Comparison of ENCODE assay signal across 24 cellular contexts in the genomic region with DNA sequence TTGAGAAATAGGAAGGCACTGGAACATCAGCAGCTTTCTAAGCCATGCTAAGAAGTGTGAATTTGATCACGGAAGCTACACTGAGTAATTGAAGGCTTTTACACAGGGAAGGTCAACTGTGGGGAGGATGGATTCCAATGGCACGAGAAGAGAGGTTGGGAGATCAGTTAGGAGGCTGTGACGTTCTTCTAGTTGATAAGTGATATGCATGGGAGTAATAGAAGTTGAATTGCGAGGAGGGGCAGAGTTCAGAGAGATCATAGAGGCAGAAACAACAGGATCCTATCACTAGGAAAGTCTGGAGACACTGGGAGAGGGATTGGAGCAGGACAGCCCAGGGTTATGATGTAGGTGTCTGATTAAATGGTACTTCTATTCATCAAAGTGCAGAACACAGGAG. TPM values are rescaled to one million over a fixed set of nuclear protein-coding genes. Genes with fewer than 3 reads are reported as not detected.
DNase-seq lines count a peak whose midpoint lies in the region; ATAC-seq, FAIRE-seq and TF ChIP-seq lines count a peak whose summit lies in the region.
"Had no signal": no experiment of that assay in that cellular context is flagged by ENCODE, and none has a peak within 500 bp of the region (broad histone marks: within the 10 kb centered on the region; RNA-seq: fewer than 3 reads in every experiment).

No MANE protein-coding gene starts in this region.

- in situ Hi-C loops in K562 (cut with MboI): no loop called here

- no peak for TF ChIP-seq CTCF in K562 (IDR thresholded peaks at IDR 0.05 in 2 of 3, conservative IDR thresholded peaks at IDR 0.05 in 1 of 3; ENCODE audit: insufficient read depth in 2 of 3, low read depth in 1 of 3, low read length in 3 of 3)
- TF ChIP-seq CTCF in smooth muscle cell (IDR thresholded peaks at IDR 0.05; ENCODE audit: borderline replicate concordance, insufficient read depth, poor library complexity, severe bottlenecking): no peak

- H3K4me2 ChIP-seq in K562 (ENCODE audit: insufficient read depth, low read length) (no peak overlapping the region; the same call in 1 of the 2 replicates), smooth muscle cell (no peak overlapping the region)
- H3K4me2 ChIP-seq: BLaER1 had no signal

- H4K20me1 ChIP-seq in K562 (replicated peaks; ENCODE audit: control insufficient read depth, insufficient read depth, low read length): no peaks in the 10 kb centered on the region
- no peaks in the 10 kb centered on the region for H4K20me1 ChIP-seq in smooth muscle cell (ENCODE audit: low read depth)
- H4K20me1 ChIP-seq: BLaER1 had no signal

- ATAC-seq in K562 (no peak), left colon (peak; percentile 76)

- H3K27ac ChIP-seq in K562 (ENCODE audit: extremely low read depth, low read depth, low read length): no peak overlapping the region
- peak overlapping the region; percentile 69 for H3K27ac ChIP-seq in stomach smooth muscle (ENCODE audit: low read length)
- no peak overlapping the region for H3K27ac ChIP-seq in smooth muscle cell (ENCODE audit: low read depth)
- H3K27ac ChIP-seq: BLaER1 had no signal

- H3K9me1 ChIP-seq in K562 (ENCODE audit: control insufficient read depth, insufficient read depth, low read length): no peaks in the 10 kb centered on the region

- no peak for TF ChIP-seq RAD21 in K562 (CRISPR knock-in tag; conservative IDR thresholded peaks at IDR 0.05 in 1 of 2, IDR thresholded peaks at IDR 0.05 in 1 of 2)

- H3F3A ChIP-seq in smooth muscle cell (ENCODE audit: low read depth): no peaks in the 10 kb centered on the region

- H3K4me3 ChIP-seq in K562 (no peak overlapping the region), stomach smooth muscle (ENCODE audit: low read length in 2 of 2) (no peak overlapping the region), smooth muscle cell (no peak overlapping the region)
- H3K4me3 ChIP-seq: BLaER1 had no signal

- no peak for TF ChIP-seq POLR2A in K562 (conservative IDR thresholded peaks at IDR 0.05)

- TF ChIP-seq EP300 in K562 (IDR thresholded peaks at IDR 0.05; ENCODE audit: low read length): no peak

- no peaks in the 10 kb centered on the region for H3K79me2 ChIP-seq in K562 (ENCODE audit: control insufficient read depth, insufficient read depth, low read length)
- H3K79me2 ChIP-seq in smooth muscle cell (ENCODE audit: low read depth): peaks cover 2% of the 10 kb centered on the region

- H3K9ac ChIP-seq in K562 (ENCODE audit: insufficient read depth in 1 of 2, low read depth in 2 of 2, low read length in 2 of 2) (no peak overlapping the region; a peak in 1 of 4 replicates), stomach smooth muscle (ENCODE audit: low read length in 2 of 2) (no peak overlapping the region), smooth muscle cell (ENCODE audit: low read depth) (no peak overlapping the region)
- H3K9ac ChIP-seq: BLaER1 had no signal

- no TSS peak for BruUV-seq in K562 (replicated peaks; lab: Mats Ljungman, UMichigan)

- intact Hi-C loops in K562 (cut with micrococcal nuclease): no loop called here
- intact Hi-C loops in left colon (cut with DNase I, micrococcal nuclease): no loop called here

- POLR2A ChIA-PET in K562 (lab: Yijun Ruan, JAX): interaction anchor here (1.4 kb wide), 1 partner anchor 13 kb away, joined by 4 read pairs; no protein-coding TSS in a partner anchor

- CTCF ChIA-PET in K562 (lab: Yijun Ruan, JAX; ENCODE audit: low intra/inter-chr PET ratio): no interaction called here

- H2AFZ ChIP-seq in K562 (ENCODE audit: low read depth, low read length): peak overlapping the region; percentile 54
- no peak overlapping the region for H2AFZ ChIP-seq in smooth muscle cell (ENCODE audit: low read depth)

- 22% methylated on average over 4 of the region's 4 CpGs for WGBS in K562 (ENCODE audit: insufficient coverage, low coverage, missing lambda C conversion rate)
- WGBS in smooth muscle cell (ENCODE audit: low lambda C conversion rate): 79% methylated on average over 4 of the region's 4 CpGs

- DNase-seq in K562 (ENCODE audit: extremely low read depth in 1 of 4, low spot score in 3 of 4) (no peak), left colon (no peak), T-helper 1 cell (no peak), ureter (ENCODE audit: low spot score) (no peak), HTR-8/SVneo (ENCODE audit: insufficient read length, low spot score) (no peak), smooth muscle cell (lab: John Stamatoyannopoulos, UW; ENCODE audit: unreplicated experiment) (no peak)
- DNase-seq: Caco-2; CD4-positive, alpha-beta T cell; DMS 273 treated with DMSO at 0.1 percent for 48 hours; DMS79 treated with DMSO at 0.1 percent for 48 hours; Kasumi-1; NCI-H1417; NCI-H1694 treated with DMSO at 0.1 percent for 48 hours; NCI-H2081 treated with DMSO at 0.1 percent for 48 hours; NCI-H2171 treated with DMSO at 0.1 percent for 48 hours; NCI-H446; NCI-H526; OCI-M1; Right ventricle myocardium superior had no signal

- peaks cover 4 to 32% of the 10 kb centered on the region in 2 experiments for H3K4me1 ChIP-seq in K562 (replicated peaks in 1 of 2; ENCODE audit: control insufficient read depth in 2 of 2, insufficient read depth in 2 of 2, low read length in 2 of 2)
- peaks cover 57% of the 10 kb centered on the region for H3K4me1 ChIP-seq in stomach smooth muscle (ENCODE audit: control insufficient read depth, insufficient read depth, low read length)
- H3K4me1 ChIP-seq in smooth muscle cell (ENCODE audit: low read depth): no peaks in the 10 kb centered on the region

- H3K27me3 ChIP-seq in K562 (ENCODE audit: control insufficient read depth in 2 of 2, insufficient read depth in 2 of 2, low read length in 2 of 2) (no peaks in the 10 kb centered on the region), stomach smooth muscle (ENCODE audit: control insufficient read depth in 1 of 2, insufficient read depth in 2 of 2, low read length in 2 of 2) (no peaks in the 10 kb centered on the region), smooth muscle cell (ENCODE audit: low read depth) (no peaks in the 10 kb centered on the region)
- H3K27me3 ChIP-seq: BLaER1 had no signal

- H3K9me3 ChIP-seq in K562 (replicated peaks; ENCODE audit: control insufficient read depth, insufficient read depth, low read depth, low read length) (no peaks in the 10 kb centered on the region), stomach smooth muscle (ENCODE audit: control insufficient read depth in 2 of 2, low read length in 2 of 2) (no peaks in the 10 kb centered on the region), smooth muscle cell (replicated peaks; ENCODE audit: low read depth) (no peaks in the 10 kb centered on the region)
- H3K9me3 ChIP-seq: BLaER1, Caco-2 had no signal

- no peaks in the 10 kb centered on the region for H3K36me3 ChIP-seq in K562 (ENCODE audit: control insufficient read depth, insufficient read depth, low read length)
- H3K36me3 ChIP-seq in stomach smooth muscle (ENCODE audit: control insufficient read depth in 2 of 2, insufficient read depth in 2 of 2, low read length in 2 of 2): peaks cover 32 to 44% of the 10 kb centered on the region in 2 donors
- H3K36me3 ChIP-seq in smooth muscle cell (ENCODE audit: low read depth): no peaks in the 10 kb centered on the region
- H3K36me3 ChIP-seq: BLaER1 had no signal

- FAIRE-seq in K562 (lab: Jason Lieb, UNC) (no peak), HTR-8/SVneo (lab: Jason Lieb, UNC) (no peak)

RNA-seq across cellular contexts. Expression of a gene that starts 16.2 kb away (rescaled TPM):
- 0.65 and 1.6 TPM in 2 replicates for total RNA-seq in K562 (2011; cell fraction: chromatin; rRNA removed; ENCODE audit: low replicate concordance)
- total RNA-seq in K562 (2011; cell fraction: nucleolus; rRNA removed): 1.4 and 1.7 TPM in 2 replicates
- total RNA-seq in K562 (2011; cell fraction: nucleoplasm; rRNA removed): 0.92 and 1.5 TPM in 2 replicates
- total RNA-seq in K562 (2014; rRNA removed): 0.54 and 0.69 TPM in 2 replicates
- 0.16 and 0.22 TPM in 2 replicates for total RNA-seq in K562 (2014; rRNA removed; fragmentation: Illumina TruSeq; extraction: Trizol)
- 0.15 and 0.22 TPM in 2 replicates for total RNA-seq in K562 (2015; rRNA removed; fragmentation: Illumina TruSeq; extraction: Trizol)
- 0.42 and 0.54 TPM in 2 replicates for total RNA-seq in K562 (2021)
- polyA plus RNA-seq in K562 (2011; rRNA removed): 0.28 and 0.43 TPM in 2 replicates
- 0.24 and 0.48 TPM in 2 replicates for polyA plus RNA-seq in K562 (2011; cell fraction: cytosol; rRNA removed)
- polyA plus RNA-seq in K562 (2011; cell fraction: nucleus; rRNA removed): 0.65 and 1.5 TPM in 2 replicates
- 0.33 and 0.69 TPM in 2 replicates for polyA plus RNA-seq in K562 (2012)
- polyA plus RNA-seq in K562 (2014; fragmentation: Illumina TruSeq; extraction: Trizol): 0.40 and 0.45 TPM in 2 replicates
- polyA plus RNA-seq in K562 (2014; fragmentation: Nextera tagmentation; extraction: Ambion mirVana): under 1 TPM in 1 of 2 experiments, not detected in 1; 0.03 TPM
- 0.33 and 0.39 TPM in 2 replicates for polyA plus RNA-seq in K562 (2014; rRNA removed)
- polyA minus RNA-seq in K562 (2011; rRNA and poly(A)+ RNA removed): 0.27 and 0.60 TPM in 2 replicates
- 0.38 TPM in 1 of 2 replicates, not detected in the other for polyA minus RNA-seq in K562 (2011; cell fraction: cytosol; rRNA and poly(A)+ RNA removed)
- 0.56 and 0.81 TPM in 2 replicates for polyA minus RNA-seq in K562 (2011; cell fraction: nucleus; rRNA and poly(A)+ RNA removed)
- total RNA-seq in left colon: 10 to 100 TPM in 1 of 2 donors, 1 to 10 TPM in 1; 9.4 to 58.4 TPM
- 123 TPM for total RNA-seq in ureter
- total RNA-seq in smooth muscle cell: 4.0 and 6.5 TPM in 2 replicates
- polyA plus RNA-seq in smooth muscle cell: 5.6 and 6.2 TPM in 2 replicates
- total RNA-seq: A673; CD4-positive, alpha-beta T cell; MCF 10A; SK-MEL-5 had no signal

RNA-seq across cellular contexts. Expression of a gene that starts 25.2 kb away (rescaled TPM):
- 89.8 and 171 TPM in 2 replicates for total RNA-seq in K562 (2011; cell fraction: chromatin; rRNA removed; ENCODE audit: low replicate concordance)
- total RNA-seq in K562 (2011; cell fraction: nucleolus; rRNA removed): 62.5 and 62.7 TPM in 2 replicates
- total RNA-seq in K562 (2011; cell fraction: nucleoplasm; rRNA removed): 108 and 147 TPM in 2 replicates
- total RNA-seq in K562 (2014; rRNA removed): 116 and 131 TPM in 2 replicates
- total RNA-seq in K562 (2014; rRNA removed; fragmentation: Illumina TruSeq; extraction: Trizol): 226 and 256 TPM in 2 replicates
- 158 and 173 TPM in 2 replicates for total RNA-seq in K562 (2015; rRNA removed; fragmentation: Illumina TruSeq; extraction: Trizol)
- 179 and 180 TPM in 2 replicates for total RNA-seq in K562 (2021)
- 197 and 262 TPM in 2 replicates for polyA plus RNA-seq in K562 (2011; rRNA removed)
- 61.6 and 97.5 TPM in 2 replicates for polyA plus RNA-seq in K562 (2011; cell fraction: cytosol; rRNA removed)
- 58.4 and 74.7 TPM in 2 replicates for polyA plus RNA-seq in K562 (2011; cell fraction: nucleus; rRNA removed)
- polyA plus RNA-seq in K562 (2012): 85.8 and 148 TPM in 2 replicates
- polyA plus RNA-seq in K562 (2014; fragmentation: Illumina TruSeq; extraction: Trizol): 146 and 154 TPM in 2 replicates
- polyA plus RNA-seq in K562 (2014; fragmentation: Nextera tagmentation; extraction: Ambion mirVana): 100 to 1,000 TPM; 676 to 744 TPM
- polyA plus RNA-seq in K562 (2014; rRNA removed): 155 and 178 TPM in 2 replicates
- 94.8 and 116 TPM in 2 replicates for polyA minus RNA-seq in K562 (2011; rRNA and poly(A)+ RNA removed)
- polyA minus RNA-seq in K562 (2011; cell fraction: cytosol; rRNA and poly(A)+ RNA removed): 31.9 and 42.0 TPM in 2 replicates
- polyA minus RNA-seq in K562 (2011; cell fraction: nucleus; rRNA and poly(A)+ RNA removed): 29.8 and 43.9 TPM in 2 replicates
- 10 to 100 TPM; 53.1 to 60.1 TPM for total RNA-seq in left colon
- total RNA-seq in ureter: 41.4 TPM
- total RNA-seq in smooth muscle cell: 78.6 and 99.3 TPM in 2 replicates
- polyA plus RNA-seq in smooth muscle cell: 102 and 117 TPM in 2 replicates

RNA-seq across cellular contexts. Expression of a gene that starts 41.4 kb away (rescaled TPM):
- 0.74 and 2.5 TPM in 2 replicates for total RNA-seq in K562 (2011; cell fraction: chromatin; rRNA removed; ENCODE audit: low replicate concordance)
- total RNA-seq in K562 (2011; cell fraction: nucleolus; rRNA removed): 1.8 and 3.3 TPM in 2 replicates
- 2.2 and 3.8 TPM in 2 replicates for total RNA-seq in K562 (2011; cell fraction: nucleoplasm; rRNA removed)
- total RNA-seq in K562 (2014; rRNA removed) (0.68 and 1.0 TPM in 2 replicates), K562 (2014; rRNA removed; fragmentation: Illumina TruSeq; extraction: Trizol) (0.15 TPM in 1 of 2 replicates, not detected in the other), K562 (2015; rRNA removed; fragmentation: Illumina TruSeq; extraction: Trizol) (0.19 and 0.43 TPM in 2 replicates), K562 (2021) (0.40 and 0.84 TPM in 2 replicates), left colon (1 to 10 TPM; 1.7 to 2.6 TPM), ureter (11.6 TPM), smooth muscle cell (23.1 and 30.1 TPM in 2 replicates)
- polyA plus RNA-seq in K562 (2011; rRNA removed) (0.95 and 1.2 TPM in 2 replicates), K562 (2014; fragmentation: Illumina TruSeq; extraction: Trizol) (0.27 and 0.75 TPM in 2 replicates), K562 (2014; fragmentation: Nextera tagmentation; extraction: Ambion mirVana) (not detected), K562 (2014; rRNA removed) (0.73 and 0.81 TPM in 2 replicates), smooth muscle cell (64.4 and 73.5 TPM in 2 replicates)
- 1.3 and 5.2 TPM in 2 replicates for polyA plus RNA-seq in K562 (2011; cell fraction: cytosol; rRNA removed)
- 1.3 and 4.0 TPM in 2 replicates for polyA plus RNA-seq in K562 (2011; cell fraction: nucleus; rRNA removed)
- polyA plus RNA-seq in K562 (2012): 0.74 and 2.6 TPM in 2 replicates
- 0.21 and 1.1 TPM in 2 replicates for polyA minus RNA-seq in K562 (2011; rRNA and poly(A)+ RNA removed)
- not detected in 2 replicates for polyA minus RNA-seq in K562 (2011; cell fraction: cytosol; rRNA and poly(A)+ RNA removed)
- polyA minus RNA-seq in K562 (2011; cell fraction: nucleus; rRNA and poly(A)+ RNA removed): 0.54 and 1.1 TPM in 2 replicates

RNA-seq across cellular contexts. Expression of a gene that starts 52.3 kb away (rescaled TPM):
- total RNA-seq in K562 (2011; cell fraction: chromatin; rRNA removed; ENCODE audit: low replicate concordance): 80.9 and 81.4 TPM in 2 replicates
- 51.8 and 56.9 TPM in 2 replicates for total RNA-seq in K562 (2011; cell fraction: nucleolus; rRNA removed)
- total RNA-seq in K562 (2011; cell fraction: nucleoplasm; rRNA removed): 46.3 and 49.2 TPM in 2 replicates
- total RNA-seq in K562 (2014; rRNA removed) (64.4 and 76.9 TPM in 2 replicates), K562 (2014; rRNA removed; fragmentation: Illumina TruSeq; extraction: Trizol) (51.4 and 56.3 TPM in 2 replicates), K562 (2015; rRNA removed; fragmentation: Illumina TruSeq; extraction: Trizol) (61.6 and 63.4 TPM in 2 replicates), K562 (2021) (85.1 and 85.9 TPM in 2 replicates), left colon (100 to 1,000 TPM; 124 to 139 TPM), ureter (57.1 TPM), smooth muscle cell (50.6 and 53.4 TPM in 2 replicates)
- polyA plus RNA-seq in K562 (2011; rRNA removed) (47.7 and 102 TPM in 2 replicates), K562 (2014; fragmentation: Illumina TruSeq; extraction: Trizol) (119 and 131 TPM in 2 replicates), K562 (2014; fragmentation: Nextera tagmentation; extraction: Ambion mirVana) (10 to 100 TPM; 27.5 to 35.1 TPM), K562 (2014; rRNA removed) (63.5 and 70.8 TPM in 2 replicates), smooth muscle cell (59.0 and 70.9 TPM in 2 replicates)
- polyA plus RNA-seq in K562 (2011; cell fraction: cytosol; rRNA removed): 51.2 and 51.7 TPM in 2 replicates
- 83.3 and 107 TPM in 2 replicates for polyA plus RNA-seq in K562 (2011; cell fraction: nucleus; rRNA removed)
- 97.9 and 111 TPM in 2 replicates for polyA plus RNA-seq in K562 (2012)
- polyA minus RNA-seq in K562 (2011; rRNA and poly(A)+ RNA removed): 40.3 and 59.5 TPM in 2 replicates
- 46.6 and 57.6 TPM in 2 replicates for polyA minus RNA-seq in K562 (2011; cell fraction: cytosol; rRNA and poly(A)+ RNA removed)
- polyA minus RNA-seq in K562 (2011; cell fraction: nucleus; rRNA and poly(A)+ RNA removed): 16.6 and 28.9 TPM in 2 replicates
